In the genomic region with DNA sequence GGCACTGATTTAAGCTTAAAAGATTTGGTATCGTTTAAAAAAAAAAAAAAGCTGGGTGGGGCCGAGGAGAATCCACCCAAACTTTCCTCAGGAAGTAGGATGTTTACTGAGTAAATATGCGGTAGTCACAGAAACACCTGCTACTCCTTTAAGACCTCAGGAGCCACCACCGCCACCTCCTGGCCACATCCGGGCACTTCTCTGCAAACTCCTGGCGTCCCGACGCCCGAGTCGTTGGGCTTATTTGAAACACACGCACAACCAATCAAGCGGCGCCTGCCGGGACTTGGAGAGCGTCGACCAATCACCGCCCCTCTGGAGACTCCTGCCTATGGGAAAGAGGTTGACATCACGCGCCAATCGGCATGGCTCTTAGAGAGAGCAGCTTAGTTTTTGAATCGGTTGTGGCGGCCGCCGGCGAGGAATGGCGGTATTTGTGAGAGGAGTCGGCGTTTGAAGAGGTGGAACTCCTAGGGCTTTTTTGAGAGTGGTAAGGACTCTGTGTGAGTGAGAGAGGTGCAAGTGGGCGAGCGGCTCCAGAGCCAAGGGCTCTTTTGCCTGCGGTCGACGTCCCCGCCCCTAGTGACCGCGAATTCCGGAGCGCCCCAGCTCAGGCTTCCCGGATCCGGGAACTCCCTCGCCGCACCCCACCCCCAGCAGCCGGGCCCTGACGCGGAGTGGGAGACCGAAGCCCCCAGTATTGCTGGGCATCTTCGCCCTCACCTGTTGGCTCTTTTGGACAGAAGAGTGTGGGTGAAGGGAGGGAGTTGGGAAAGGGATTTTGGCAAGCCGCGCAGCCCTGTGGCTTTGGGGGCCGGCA, we compare ENCODE assay signal across 8 cellular contexts. TPM values are rescaled to one million over a fixed set of nuclear protein-coding genes. Genes with fewer than 3 reads are reported as not detected.
A peak's percentile ranks its signal among the peaks of the same experiment; 100 is the strongest.
DNase-seq lines count a peak whose midpoint lies in the region; ATAC-seq, FAIRE-seq and TF ChIP-seq lines count a peak whose summit lies in the region.

A gene with protein sequence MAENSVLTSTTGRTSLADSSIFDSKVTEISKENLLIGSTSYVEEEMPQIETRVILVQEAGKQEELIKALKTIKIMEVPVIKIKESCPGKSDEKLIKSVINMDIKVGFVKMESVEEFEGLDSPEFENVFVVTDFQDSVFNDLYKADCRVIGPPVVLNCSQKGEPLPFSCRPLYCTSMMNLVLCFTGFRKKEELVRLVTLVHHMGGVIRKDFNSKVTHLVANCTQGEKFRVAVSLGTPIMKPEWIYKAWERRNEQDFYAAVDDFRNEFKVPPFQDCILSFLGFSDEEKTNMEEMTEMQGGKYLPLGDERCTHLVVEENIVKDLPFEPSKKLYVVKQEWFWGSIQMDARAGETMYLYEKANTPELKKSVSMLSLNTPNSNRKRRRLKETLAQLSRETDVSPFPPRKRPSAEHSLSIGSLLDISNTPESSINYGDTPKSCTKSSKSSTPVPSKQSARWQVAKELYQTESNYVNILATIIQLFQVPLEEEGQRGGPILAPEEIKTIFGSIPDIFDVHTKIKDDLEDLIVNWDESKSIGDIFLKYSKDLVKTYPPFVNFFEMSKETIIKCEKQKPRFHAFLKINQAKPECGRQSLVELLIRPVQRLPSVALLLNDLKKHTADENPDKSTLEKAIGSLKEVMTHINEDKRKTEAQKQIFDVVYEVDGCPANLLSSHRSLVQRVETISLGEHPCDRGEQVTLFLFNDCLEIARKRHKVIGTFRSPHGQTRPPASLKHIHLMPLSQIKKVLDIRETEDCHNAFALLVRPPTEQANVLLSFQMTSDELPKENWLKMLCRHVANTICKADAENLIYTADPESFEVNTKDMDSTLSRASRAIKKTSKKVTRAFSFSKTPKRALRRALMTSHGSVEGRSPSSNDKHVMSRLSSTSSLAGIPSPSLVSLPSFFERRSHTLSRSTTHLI (plus strand): TSS at position 359 of the 820 bp plus-strand sequence. CDS start 3,805 bp downstream, outside the sequence.

- POLR2A ChIA-PET in naive thymus-derived CD8-positive, alpha-beta T cell (lab: Charles Lee) = interaction anchor here (0.5 to 1.9 kb wide), 2 partner anchors 25 to 40 kb away, joined by 3 to 9 read pairs; a partner anchor contains a TSS

- peak; percentile 37 for TF ChIP-seq POLR2A in H54 (IDR thresholded peaks at IDR 0.05; ENCODE audit: low read depth, low read length)

- H3K27me3 Mint-ChIP-seq in activated T-helper 2 cell treated with anti-CD3 and anti-CD28 coated beads, Interferon-gamma antibody, Interleukin-2, Interleukin-4, amounts not matched to agents 10 μg/mL and 5 μg/mL and 100 μg/mL, durations not matched to agents 14 hours and 24 hours and 36 hours (ENCODE audit: low read depth) = peaks cover 10% of the 10 kb centered on the region
- H3K27me3 Mint-ChIP-seq in naive thymus-derived CD8-positive, alpha-beta T cell = peaks cover 0 to 2% (median 0%) of the 10 kb centered on the region in 5 donors

- peak within 1 kb of the TSS; percentile 97 for H3K4me3 Mint-ChIP-seq in activated T-helper 2 cell treated with anti-CD3 and anti-CD28 coated beads, Interferon-gamma antibody, Interleukin-2, Interleukin-4, amounts not matched to agents 10 μg/mL and 5 μg/mL and 100 μg/mL, durations not matched to agents 14 hours and 24 hours and 36 hours (ENCODE audit: low read depth)
- H3K4me3 Mint-ChIP-seq in naive thymus-derived CD8-positive, alpha-beta T cell = peak within 1 kb of the TSS; percentile 87 to 100 (median 97)

- no peaks in the 10 kb centered on the region for H3K27me3 ChIP-seq in RWPE2 (ENCODE audit: insufficient read depth, poor library complexity, severe bottlenecking)

- peak within 1 kb of the TSS; percentile 72 for H3K4me3 ChIP-seq in RWPE2 (ENCODE audit: severe bottlenecking)
- peak within 1 kb of the TSS; percentile 85 for H3K4me3 ChIP-seq in fibroblast of mammary gland (ENCODE audit: control insufficient read depth, low read depth, low read length)

- ATAC-seq in RWPE2 (ENCODE audit: low read depth) = peak; percentile 97
- peak; percentile 98 for ATAC-seq in naive thymus-derived CD8-positive, alpha-beta T cell

- peak within 1 kb of the TSS; percentile 96 for H3K27ac ChIP-seq in RWPE2 (ENCODE audit: poor library complexity, severe bottlenecking)

- H3K9me3 ChIP-seq in RWPE2 (ENCODE audit: severe bottlenecking) = no peaks in the 10 kb centered on the region

- peaks cover 31% of the 10 kb centered on the region for H3K4me1 Mint-ChIP-seq in activated T-helper 2 cell treated with anti-CD3 and anti-CD28 coated beads, Interferon-gamma antibody, Interleukin-2, Interleukin-4, amounts not matched to agents 10 μg/mL and 5 μg/mL and 100 μg/mL, durations not matched to agents 14 hours and 24 hours and 36 hours (ENCODE audit: low read depth)
- peaks cover 2 to 16% (median 12%) of the 10 kb centered on the region in 4 donors for H3K4me1 Mint-ChIP-seq in naive thymus-derived CD8-positive, alpha-beta T cell

- DNase-seq in ELR (ENCODE audit: low read depth) = peak; percentile 100
- DNase-seq in H54 (ENCODE audit: insufficient read length, low spot score) = peak; percentile 85
- DNase-seq in LoVo (ENCODE audit: low spot score) = peak; percentile 99
- DNase-seq in RWPE2 (ENCODE audit: low spot score) = peak; percentile 99
- peak; percentile 98 for DNase-seq in activated T-helper 2 cell treated with anti-CD3 and anti-CD28 coated beads, Interferon-gamma antibody, Interleukin-2, Interleukin-4, amounts not matched to agents 10 μg/mL and 5 μg/mL and 100 μg/mL, durations not matched to agents 14 hours and 24 hours and 36 hours (ENCODE audit: low spot score)
- peak; percentile 100 for DNase-seq in fibroblast of mammary gland (ENCODE audit: low read depth)
- peak; percentile 87 to 99 (median 96) for DNase-seq in naive thymus-derived CD8-positive, alpha-beta T cell
- DNase-seq in stimulated activated naive CD4-positive, alpha-beta T cell (lab: John Stamatoyannopoulos, UW) = peak; percentile 93 to 98 (median 96)

- peaks cover 35% of the 10 kb centered on the region for H3K36me3 ChIP-seq in RWPE2 (ENCODE audit: low read depth)

- peak; percentile 97 for FAIRE-seq in H54 (lab: Jason Lieb, UNC)

- peak; percentile 93 for TF ChIP-seq CTCF in RWPE2 (IDR thresholded peaks at IDR 0.05; ENCODE audit: poor library complexity, severe bottlenecking)
- peak; percentile 60 for TF ChIP-seq CTCF in fibroblast of mammary gland (conservative IDR thresholded peaks at IDR 0.05; ENCODE audit: control insufficient read depth, insufficient read depth, low read depth, low read length)

- no peaks in the 10 kb centered on the region for H3K9me3 Mint-ChIP-seq in activated T-helper 2 cell treated with anti-CD3 and anti-CD28 coated beads, Interferon-gamma antibody, Interleukin-2, Interleukin-4, amounts not matched to agents 10 μg/mL and 5 μg/mL and 100 μg/mL, durations not matched to agents 14 hours and 24 hours and 36 hours
- H3K9me3 Mint-ChIP-seq in naive thymus-derived CD8-positive, alpha-beta T cell = no peaks in the 10 kb centered on the region

- peaks cover 27% of the 10 kb centered on the region for H3K4me1 ChIP-seq in RWPE2 (ENCODE audit: insufficient read depth, poor library complexity, severe bottlenecking)

- H3K27ac Mint-ChIP-seq in activated T-helper 2 cell treated with anti-CD3 and anti-CD28 coated beads, Interferon-gamma antibody, Interleukin-2, Interleukin-4, amounts not matched to agents 10 μg/mL and 5 μg/mL and 100 μg/mL, durations not matched to agents 14 hours and 24 hours and 36 hours = peak within 1 kb of the TSS; percentile 95
- peak within 1 kb of the TSS; percentile 58 to 96 (median 84) for H3K27ac Mint-ChIP-seq in naive thymus-derived CD8-positive, alpha-beta T cell

- peaks cover 31% of the 10 kb centered on the region for H3K36me3 Mint-ChIP-seq in activated T-helper 2 cell treated with anti-CD3 and anti-CD28 coated beads, Interferon-gamma antibody, Interleukin-2, Interleukin-4, amounts not matched to agents 10 μg/mL and 5 μg/mL and 100 μg/mL, durations not matched to agents 14 hours and 24 hours and 36 hours (ENCODE audit: low read depth)
- no peaks in the 10 kb centered on the region for H3K36me3 Mint-ChIP-seq in naive thymus-derived CD8-positive, alpha-beta T cell

- intact Hi-C loops in activated T-helper 2 cell treated with anti-CD3 and anti-CD28 coated beads, Interferon-gamma antibody, Interleukin-2, Interleukin-4, amounts not matched to agents 10 μg/mL and 5 μg/mL and 100 μg/mL, durations not matched to agents 14 hours and 24 hours and 36 hours (cut with micrococcal nuclease) = loop anchor here (1.0 to 10.0 kb wide), 5 partner anchors 39 to 236 kb away; a partner anchor contains a TSS

RNA-seq across cellular contexts. Expression of the gene that starts here (rescaled TPM):
- total RNA-seq in activated T-helper 2 cell treated with anti-CD3 and anti-CD28 coated beads, Interferon-gamma antibody, Interleukin-2, Interleukin-4, amounts not matched to agents 10 μg/mL and 5 μg/mL and 100 μg/mL, durations not matched to agents 14 hours and 24 hours and 36 hours = 39.5 and 40.3 TPM in 2 replicates
- 1 to 10 TPM; 1.8 TPM for total RNA-seq in naive thymus-derived CD8-positive, alpha-beta T cell
- 1 to 10 TPM; 1.1 to 2.2 (median 1.9) TPM for polyA plus RNA-seq in naive thymus-derived CD8-positive, alpha-beta T cell

Comparison
In these comparisons a context has a peak if more than half of its experiments do, and no peak if none do; other contexts are left out.
1. Peak in every context shown above with its lines: DNase-seq, ATAC-seq, H3K4me3 ChIP-seq and H3K27ac ChIP-seq.
2. RNA of the gene that starts here (total RNA-seq): 39.5 to 40.3 TPM in activated T-helper 2 cell treated with anti-CD3 and anti-CD28 coated beads, Interferon-gamma antibody, Interleukin-2, Interleukin-4, amounts not matched to agents 10 μg/mL and 5 μg/mL and 100 μg/mL, durations not matched to agents 14 hours and 24 hours and 36 hours; 1.8 TPM in naive thymus-derived CD8-positive, alpha-beta T cell; every median in the first group is over 10 times any median in the second.